26 cellular contexts compared by ENCODE assay signal in the genomic region with DNA sequence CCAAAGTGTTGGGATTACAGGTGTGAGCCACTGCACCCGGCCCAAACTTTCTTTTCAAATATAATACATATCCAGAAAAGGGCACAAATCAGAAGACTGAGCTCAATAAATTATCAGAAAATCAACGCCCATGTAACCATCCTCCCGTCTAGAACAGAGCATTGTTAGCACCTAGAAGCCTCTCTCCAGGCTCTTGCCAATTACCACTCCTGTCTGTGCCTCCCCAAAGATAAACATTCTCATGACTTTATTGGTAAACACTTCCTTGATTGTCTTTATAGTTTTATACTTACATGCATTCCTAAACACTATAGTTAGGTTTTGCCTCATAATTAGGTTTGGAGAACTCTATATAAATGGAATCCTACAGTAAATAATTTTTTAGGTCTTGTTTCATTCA. TPM values are rescaled to one million over a fixed set of nuclear protein-coding genes. Genes with fewer than 3 reads are reported as not detected.
DNase-seq lines count a peak whose midpoint lies in the region; ATAC-seq and TF ChIP-seq lines count a peak whose summit lies in the region.
"Had no signal": no experiment of that assay in that cellular context is flagged by ENCODE, and none has a peak within 500 bp of the region (broad histone marks: within the 10 kb centered on the region; RNA-seq: fewer than 3 reads in every experiment).

No MANE protein-coding gene starts in this region.

- no peak overlapping the region for H3K4me2 ChIP-seq in mesendoderm (ENCODE audit: low read length)
- no peak overlapping the region for H3K4me2 ChIP-seq in osteoblast (ENCODE audit: insufficient read depth, low read length)
- H3K4me2 ChIP-seq: BLaER1 had no signal

- H4K5ac ChIP-seq in mesendoderm (ENCODE audit: low read length), result no peak overlapping the region

- H3K4me1 ChIP-seq in mesendoderm (ENCODE audit: control insufficient read depth, low read depth, low read length), result peaks cover 2% of the 10 kb centered on the region
- no peaks in the 10 kb centered on the region for H3K4me1 ChIP-seq in osteoblast (ENCODE audit: insufficient read depth, low read length)
- H3K4me1 ChIP-seq: BE2C had no signal

- H2AFZ ChIP-seq in osteoblast (ENCODE audit: low read length), result no peak overlapping the region

- no peak for TF ChIP-seq CTCF in osteoblast (IDR thresholded peaks at IDR 0.05; ENCODE audit: extremely low read depth, low read depth, low read length)
- TF ChIP-seq CTCF in glutamatergic neuron (IDR thresholded peaks at IDR 0.05; ENCODE audit: partially characterized antibody, unreplicated experiment), result no peak

- H3K23ac ChIP-seq in mesendoderm (ENCODE audit: low read length), result no peak overlapping the region

- H3K4me3 ChIP-seq in mesendoderm (ENCODE audit: low read length) (no peak overlapping the region), osteoblast (ENCODE audit: insufficient read depth, low read length) (no peak overlapping the region)
- H3K4me3 ChIP-seq: BLaER1, GM12878 had no signal

- no peak overlapping the region for H2AK5ac ChIP-seq in mesendoderm (ENCODE audit: low read length)

- H3K27ac Mint-ChIP-seq in glutamatergic neuron (ENCODE audit: unreplicated experiment), result no peak overlapping the region
- H3K27ac Mint-ChIP-seq: CD14-positive monocyte; CD4-positive, alpha-beta memory T cell; CD4-positive, CD25-positive, alpha-beta regulatory T cell had no signal

- H3K27ac ChIP-seq in mesendoderm (ENCODE audit: low read depth, low read length), result no peak overlapping the region
- no peak overlapping the region for H3K27ac ChIP-seq in osteoblast (ENCODE audit: low read depth, low read length)
- H3K27ac ChIP-seq: BLaER1 had no signal

- H2BK15ac ChIP-seq in mesendoderm (replicated peaks; ENCODE audit: low read depth), result no peak overlapping the region

- H3K79me2 ChIP-seq in mesendoderm (ENCODE audit: control insufficient read depth, insufficient read depth, low read length) (no peaks in the 10 kb centered on the region), osteoblast (ENCODE audit: insufficient read depth, low read length) (no peaks in the 10 kb centered on the region)

- no peaks in the 10 kb centered on the region for H3K4me1 Mint-ChIP-seq in glutamatergic neuron (ENCODE audit: low read depth, unreplicated experiment)
- H3K4me1 Mint-ChIP-seq: CD14-positive monocyte had no signal

- peaks cover 2% of the 10 kb centered on the region for H3K27me3 Mint-ChIP-seq in glutamatergic neuron (ENCODE audit: unreplicated experiment)

- H3K9me3 ChIP-seq in osteoblast (ENCODE audit: low read depth, low read length), result no peaks in the 10 kb centered on the region
- H3K9me3 ChIP-seq: BE2C, BLaER1 had no signal

- no peak overlapping the region for H2BK5ac ChIP-seq in mesendoderm (ENCODE audit: low read length)

- WGBS in mesendoderm (ENCODE audit: extremely low coverage, insufficient coverage, low lambda C conversion rate), result no CpG with 5 or more reads among the region's 3 CpGs

- H3K27me3 ChIP-seq in mesendoderm (ENCODE audit: insufficient read depth, low read length, poor library complexity) (no peaks in the 10 kb centered on the region), osteoblast (ENCODE audit: insufficient read depth, low read length) (no peaks in the 10 kb centered on the region)
- H3K27me3 ChIP-seq: BE2C, BLaER1 had no signal

- no peak overlapping the region for H3K9ac ChIP-seq in mesendoderm (ENCODE audit: low read length)
- H3K9ac ChIP-seq: BLaER1 had no signal

- no peaks in the 10 kb centered on the region for H4K20me1 ChIP-seq in osteoblast (ENCODE audit: insufficient read depth, low read length)
- H4K20me1 ChIP-seq: BLaER1 had no signal

- no peaks in the 10 kb centered on the region for H3K9me3 Mint-ChIP-seq in glutamatergic neuron (ENCODE audit: unreplicated experiment)
- H3K9me3 Mint-ChIP-seq: CD4-positive, alpha-beta memory T cell; CD4-positive, CD25-positive, alpha-beta regulatory T cell had no signal

- H3K4ac ChIP-seq in mesendoderm (ENCODE audit: low read depth, low read length), result no peak overlapping the region

- H3K56ac ChIP-seq in mesendoderm (ENCODE audit: low read length), result no peak overlapping the region

- DNase-seq in mesendoderm (no peak), osteoblast (ENCODE audit: insufficient read length, low spot score, missing footprints) (peak; percentile 48), glutamatergic neuron (no peak), sciatic nerve (ENCODE audit: low spot score) (no peak)
- DNase-seq: 8988T; ACHN; BE2C; C1 segment of cervical spinal cord; CD4-positive, alpha-beta memory T cell; CD4-positive, CD25-positive, alpha-beta regulatory T cell; CD8-positive, alpha-beta memory T cell; COR-L47; DMS 273 treated with DMSO at 0.1 percent for 48 hours; DMS153; DMS53; DMS79; DND-41; EL; GDM1 had no signal

- H3K36me3 Mint-ChIP-seq in glutamatergic neuron (ENCODE audit: unreplicated experiment), result no peaks in the 10 kb centered on the region
- H3K36me3 Mint-ChIP-seq: CD14-positive monocyte; CD4-positive, alpha-beta memory T cell; CD4-positive, CD25-positive, alpha-beta regulatory T cell; CD8-positive, alpha-beta memory T cell had no signal

- no peak overlapping the region for H3K18ac ChIP-seq in mesendoderm (ENCODE audit: low read length)

- H3K79me1 ChIP-seq in mesendoderm (ENCODE audit: low read length), result no peaks in the 10 kb centered on the region

- intact Hi-C loops in sciatic nerve (cut with DNase I), result no loop called here

- peak overlapping the region; percentile 56 for H4K8ac ChIP-seq in mesendoderm (ENCODE audit: low read depth, low read length)

- H3K36me3 ChIP-seq in mesendoderm (ENCODE audit: control insufficient read depth, insufficient read depth, low read length) (no peaks in the 10 kb centered on the region), osteoblast (ENCODE audit: insufficient read depth, low read length) (no peaks in the 10 kb centered on the region)
- H3K36me3 ChIP-seq: BE2C, BLaER1 had no signal

- ATAC-seq in GM21528 (IDR thresholded peaks at IDR 0.05; ENCODE audit: low FRiP score, unreplicated experiment) (no peak), sciatic nerve (no peak)
- ATAC-seq: GM12878 had no signal

- H2BK120ac ChIP-seq in mesendoderm (ENCODE audit: low read depth, low read length), result no peak overlapping the region

- no peak overlapping the region for H3K4me3 Mint-ChIP-seq in glutamatergic neuron (ENCODE audit: unreplicated experiment)
- H3K4me3 Mint-ChIP-seq: CD14-positive monocyte; CD4-positive, alpha-beta memory T cell; CD4-positive, CD25-positive, alpha-beta regulatory T cell; CD8-positive, alpha-beta memory T cell had no signal

RNA-seq across cellular contexts. Expression of a gene that starts 58.5 kb away (rescaled TPM):
- 176 TPM for polyA plus RNA-seq in mesendoderm (2013, experiment 1 of 2)
- polyA plus RNA-seq in mesendoderm (2013, experiment 2 of 2), result 197 TPM
- total RNA-seq in osteoblast, result not detected in 2 replicates
- total RNA-seq in glutamatergic neuron (ENCODE audit: unreplicated experiment), result 1.8 TPM
- 2.4 TPM for total RNA-seq in sciatic nerve
- total RNA-seq: A673; CD4-positive, alpha-beta memory T cell; CD4-positive, CD25-positive, alpha-beta regulatory T cell; CD8-positive, alpha-beta memory T cell; G401; GM12878 had no signal
- polyA plus RNA-seq: AG04450; CD14-positive monocyte; CD4-positive, alpha-beta memory T cell; CD4-positive, CD25-positive, alpha-beta regulatory T cell; CD8-positive, alpha-beta memory T cell; GM12878 had no signal
